ENCODE assay signal across 11 cellular contexts in the genomic region with DNA sequence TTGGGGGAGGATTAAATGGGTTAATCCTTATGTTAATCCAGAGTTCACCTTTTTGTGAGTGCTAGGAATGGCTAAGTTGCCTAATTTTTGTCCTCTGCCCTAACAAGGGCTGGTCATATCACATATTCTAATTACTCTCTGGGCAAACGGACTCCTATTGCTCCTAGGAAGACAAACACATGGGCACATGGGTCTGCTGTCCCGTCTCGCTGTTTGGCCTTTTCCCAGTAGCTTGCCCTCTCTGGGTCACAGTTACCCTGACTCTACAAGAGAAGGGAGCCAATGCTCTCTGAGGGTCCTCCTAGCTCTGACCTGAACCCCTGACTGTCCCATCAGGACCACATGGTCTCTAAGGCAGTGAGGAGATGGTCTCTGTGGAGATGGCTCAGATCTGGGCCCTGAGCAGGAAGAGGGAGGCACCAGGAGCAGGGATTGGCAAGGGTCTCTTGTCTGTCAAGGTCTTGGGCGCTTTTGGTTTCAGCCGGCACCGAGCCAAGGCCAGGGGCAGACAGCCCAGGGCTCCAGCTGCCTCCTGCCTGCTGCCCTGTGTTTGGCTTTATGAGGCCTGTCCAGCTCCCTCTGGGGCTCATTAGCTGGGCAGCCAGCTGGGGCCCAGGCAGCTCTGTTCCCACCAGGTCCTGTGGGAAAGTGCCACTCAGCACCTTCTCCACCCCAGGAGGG.
DNase-seq lines count a peak whose midpoint lies in the region; ATAC-seq and TF ChIP-seq lines count a peak whose summit lies in the region.
"Had no signal": no experiment of that assay in that cellular context is flagged by ENCODE, and none has a peak within 500 bp of the region (broad histone marks: within the 10 kb centered on the region; RNA-seq: fewer than 3 reads in every experiment).

No MANE protein-coding gene starts in this region.

- intact Hi-C loops in upper lobe of right lung (cut with DNase I) = no loop called here

- H3K4me1 Mint-ChIP-seq in chondrocyte (ENCODE audit: low read depth) = peaks cover 66% of the 10 kb centered on the region
- H3K4me1 Mint-ChIP-seq in stimulated activated memory B cell treated with anti-CD40 and anti-IgM and Interleukin-4, amounts not matched to agents 10 μg/mL and 1 μg/mL and 100 μg/mL, for 72 hours = no peaks in the 10 kb centered on the region
- H3K4me1 Mint-ChIP-seq: stimulated activated naive CD8-positive, alpha-beta T cell treated with anti-CD3 and anti-CD28 coated beads, Interleukin-15, amount 100 ng/mL, for 72 hours had no signal

- peak; percentile 45 for ATAC-seq in upper lobe of right lung
- no peak for ATAC-seq in stimulated activated memory B cell treated with anti-CD40 and anti-IgM and Interleukin-4, amounts not matched to agents 10 μg/mL and 1 μg/mL and 100 μg/mL, for 72 hours
- ATAC-seq: stimulated activated naive CD8-positive, alpha-beta T cell treated with anti-CD3 and anti-CD28 coated beads, Interleukin-15, amount 100 ng/mL, for 72 hours had no signal

- no peak overlapping the region for H3K4me3 Mint-ChIP-seq in chondrocyte (ENCODE audit: unreplicated experiment)
- no peak overlapping the region for H3K4me3 Mint-ChIP-seq in stimulated activated memory B cell treated with anti-CD40 and anti-IgM and Interleukin-4, amounts not matched to agents 10 μg/mL and 1 μg/mL and 100 μg/mL, for 72 hours
- H3K4me3 Mint-ChIP-seq: activated CD4-positive, alpha-beta memory T cell treated with anti-CD3 and anti-CD28 coated beads for 36 hours; stimulated activated naive CD8-positive, alpha-beta T cell treated with anti-CD3 and anti-CD28 coated beads, Interleukin-15, amount 100 ng/mL, for 72 hours had no signal

- H3K27me3 ChIP-seq in upper lobe of right lung = no peaks in the 10 kb centered on the region

- no peaks in the 10 kb centered on the region for H3K36me3 ChIP-seq in upper lobe of right lung

- H3K4me3 ChIP-seq in upper lobe of right lung = no peak overlapping the region

- peak; percentile 31 for TF ChIP-seq CTCF in chondrocyte (IDR thresholded peaks at IDR 0.05)
- TF ChIP-seq CTCF in upper lobe of right lung (IDR thresholded peaks at IDR 0.05) = no peak

- DNase-seq in NCI-H2029 (lab: John Stamatoyannopoulos, UW) (peak; percentile 56), chondrocyte (ENCODE audit: low spot score) (no peak), medulla oblongata (ENCODE audit: extremely low spot score) (peak; percentile 49), upper lobe of right lung (no peak), HT-29 (ENCODE audit: low spot score) (no peak)
- no peak for DNase-seq in activated CD4-positive, alpha-beta T cell treated with anti-CD3 and anti-CD28 coated beads, Interleukin-2, amount 50 U/mL, for 1 hour
- DNase-seq: activated CD4-positive, alpha-beta memory T cell treated with anti-CD3 and anti-CD28 coated beads for 36 hours; NCI-H345; stimulated activated naive CD8-positive, alpha-beta T cell treated with anti-CD3 and anti-CD28 coated beads, Interleukin-15, amount 100 ng/mL, for 72 hours; T-helper 1 cell had no signal

- peaks cover 1% of the 10 kb centered on the region for H3K36me3 Mint-ChIP-seq in chondrocyte (ENCODE audit: low read depth)
- H3K36me3 Mint-ChIP-seq in stimulated activated memory B cell treated with anti-CD40 and anti-IgM and Interleukin-4, amounts not matched to agents 10 μg/mL and 1 μg/mL and 100 μg/mL, for 72 hours = no peaks in the 10 kb centered on the region
- H3K36me3 Mint-ChIP-seq: activated CD4-positive, alpha-beta memory T cell treated with anti-CD3 and anti-CD28 coated beads for 36 hours had no signal

- H3K27ac Mint-ChIP-seq in chondrocyte (ENCODE audit: unreplicated experiment) = peak overlapping the region; percentile 83
- no peak overlapping the region for H3K27ac Mint-ChIP-seq in stimulated activated memory B cell treated with anti-CD40 and anti-IgM and Interleukin-4, amounts not matched to agents 10 μg/mL and 1 μg/mL and 100 μg/mL, for 72 hours
- H3K27ac Mint-ChIP-seq: activated CD4-positive, alpha-beta memory T cell treated with anti-CD3 and anti-CD28 coated beads for 36 hours had no signal

- no peaks in the 10 kb centered on the region for H3K27me3 Mint-ChIP-seq in chondrocyte (ENCODE audit: low read depth)
- H3K27me3 Mint-ChIP-seq in stimulated activated memory B cell treated with anti-CD40 and anti-IgM and Interleukin-4, amounts not matched to agents 10 μg/mL and 1 μg/mL and 100 μg/mL, for 72 hours = no peaks in the 10 kb centered on the region
- H3K27me3 Mint-ChIP-seq: stimulated activated naive CD8-positive, alpha-beta T cell treated with anti-CD3 and anti-CD28 coated beads, Interleukin-15, amount 100 ng/mL, for 72 hours had no signal

- H3K27ac ChIP-seq in upper lobe of right lung = no peak overlapping the region

- H3K9me3 ChIP-seq in upper lobe of right lung = no peaks in the 10 kb centered on the region

- H3K9me3 Mint-ChIP-seq in chondrocyte (ENCODE audit: low read depth) = no peaks in the 10 kb centered on the region
- peaks cover 4% of the 10 kb centered on the region for H3K9me3 Mint-ChIP-seq in stimulated activated memory B cell treated with anti-CD40 and anti-IgM and Interleukin-4, amounts not matched to agents 10 μg/mL and 1 μg/mL and 100 μg/mL, for 72 hours
- H3K9me3 Mint-ChIP-seq: activated CD4-positive, alpha-beta memory T cell treated with anti-CD3 and anti-CD28 coated beads for 36 hours had no signal

- no peaks in the 10 kb centered on the region for H3K4me1 ChIP-seq in upper lobe of right lung

Comparison
In these comparisons a context has a peak if more than half of its experiments do, and no peak if none do; other contexts are left out.
1. DNase-seq: peak in NCI-H2029 (single experiment) and medulla oblongata (single experiment); none in chondrocyte (single experiment), upper lobe of right lung (single experiment), HT-29 (single experiment) and activated CD4-positive, alpha-beta T cell treated with anti-CD3 and anti-CD28 coated beads, Interleukin-2, amount 50 U/mL, for 1 hour (single experiment).